Comparison of ENCODE assay signal across 13 cellular contexts in the genomic region with DNA sequence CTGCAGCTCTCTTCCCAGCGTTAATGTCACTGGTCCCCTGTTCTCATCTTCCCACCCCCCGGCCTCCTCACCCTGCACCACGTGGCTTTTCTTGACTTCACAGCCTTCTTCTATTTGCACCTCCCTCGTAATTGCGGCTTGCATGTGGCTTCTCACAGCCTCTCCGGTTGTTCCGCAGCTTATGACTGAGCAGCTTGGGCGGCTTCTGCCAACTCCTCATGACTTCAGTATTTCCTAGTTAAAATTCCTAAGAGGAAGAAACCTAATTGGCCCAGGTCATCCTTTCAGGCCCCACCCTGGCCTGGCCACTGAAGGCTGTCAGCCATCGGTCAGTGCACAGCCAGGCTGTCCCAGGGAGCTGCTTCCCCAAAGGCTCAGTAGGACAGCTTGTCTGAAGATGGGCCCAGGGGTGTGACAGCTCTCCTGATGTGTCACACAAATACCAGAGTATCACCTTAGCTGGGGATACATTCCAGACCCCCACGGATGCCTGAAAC. TPM values are rescaled to one million over a fixed set of nuclear protein-coding genes. Genes with fewer than 3 reads are reported as not detected.
DNase-seq lines count a peak whose midpoint lies in the region; ATAC-seq, FAIRE-seq and TF ChIP-seq lines count a peak whose summit lies in the region.
"Had no signal": no experiment of that assay in that cellular context is flagged by ENCODE, and none has a peak within 500 bp of the region (broad histone marks: within the 10 kb centered on the region; RNA-seq: fewer than 3 reads in every experiment).

No MANE protein-coding gene starts in this region.

- H3K27me3 Mint-ChIP-seq in nephron progenitor cell (ENCODE audit: low read depth, poor library complexity), result peaks cover 10% of the 10 kb centered on the region
- no peaks in the 10 kb centered on the region for H3K27me3 Mint-ChIP-seq in activated T-helper 17 cell treated with anti-CD3 and anti-CD28 coated beads, Interleukin-2, amount 50 U/mL, for 72 hours

- H3K79me2 ChIP-seq in PC-3 (ENCODE audit: low read length), result no peaks in the 10 kb centered on the region

- no peak for FAIRE-seq in D721Med (lab: Jason Lieb, UNC)
- FAIRE-seq: endometrium had no signal

- no peaks in the 10 kb centered on the region for H3K27me3 ChIP-seq in PC-3 (ENCODE audit: low read length)

- BruUV-seq in PC-3 (replicated peaks; lab: Mats Ljungman, UMichigan), result no TSS peak

- H2AFZ ChIP-seq in PC-3 (ENCODE audit: low read length), result peak overlapping the region; percentile 53; the same call in 1 of the 2 replicates

- H3K4me3 ChIP-seq in PC-3 (ENCODE audit: low read length) (no peak overlapping the region), foreskin fibroblast (ENCODE audit: low read depth in 1 of 2, low read length in 2 of 2) (no peak overlapping the region)

- H3K27ac Mint-ChIP-seq in nephron progenitor cell, result peak overlapping the region; percentile 83
- H3K27ac Mint-ChIP-seq in activated T-helper 17 cell treated with anti-CD3 and anti-CD28 coated beads, Interleukin-2, amount 50 U/mL, for 72 hours, result no peak overlapping the region

- DNase-seq in EL (peak; percentile 88), PC-3 (peak; percentile 90), foreskin fibroblast (peak; percentile 90 to 91), nephron progenitor cell (no peak), D721Med (ENCODE audit: insufficient read length, low spot score) (no peak), NCI-H2171 (lab: John Stamatoyannopoulos, UW) (no peak)
- DNase-seq: activated CD4-positive, alpha-beta T cell treated with anti-CD3 and anti-CD28 coated beads for 48 hours; activated naive CD4-positive, alpha-beta T cell treated with anti-CD3 and anti-CD28 coated beads, Interleukin-2, amount 50 U/mL, for 16 hours; NCI-H2227 treated with DMSO at 0.1 percent for 48 hours; retina had no signal

- no peaks in the 10 kb centered on the region for H4K20me1 ChIP-seq in PC-3 (ENCODE audit: low read length)

- no peaks in the 10 kb centered on the region for H3K9me3 ChIP-seq in PC-3 (ENCODE audit: low read length)

- peaks cover 67% of the 10 kb centered on the region for H3K4me1 Mint-ChIP-seq in nephron progenitor cell
- peaks cover 9% of the 10 kb centered on the region for H3K4me1 Mint-ChIP-seq in activated T-helper 17 cell treated with anti-CD3 and anti-CD28 coated beads, Interleukin-2, amount 50 U/mL, for 72 hours

- POLR2A ChIA-PET in PC-3 (lab: Charles Lee; ENCODE audit: unreplicated experiment), result interaction anchor here (0.5 kb wide), 1 partner anchor 9 kb away, joined by 3 read pairs; no protein-coding TSS in a partner anchor

- no peaks in the 10 kb centered on the region for H3K36me3 Mint-ChIP-seq in nephron progenitor cell (ENCODE audit: low read depth)
- no peaks in the 10 kb centered on the region for H3K36me3 Mint-ChIP-seq in activated T-helper 17 cell treated with anti-CD3 and anti-CD28 coated beads, Interleukin-2, amount 50 U/mL, for 72 hours (ENCODE audit: low read depth)

- peak overlapping the region; percentile 0; the same call in 1 of the 2 replicates for H3K9ac ChIP-seq in PC-3 (ENCODE audit: low read length)

- no peaks in the 10 kb centered on the region for H3K36me3 ChIP-seq in PC-3 (ENCODE audit: low read depth, low read length)

- intact Hi-C loops in PC-3 (cut with micrococcal nuclease), result no loop called here

- CTCF ChIA-PET in PC-3 (lab: Charles Lee), result no interaction called here

- H3K4me3 Mint-ChIP-seq in nephron progenitor cell, result peak overlapping the region; percentile 71
- no peak overlapping the region for H3K4me3 Mint-ChIP-seq in activated T-helper 17 cell treated with anti-CD3 and anti-CD28 coated beads, Interleukin-2, amount 50 U/mL, for 72 hours

- H3K9me2 ChIP-seq in PC-3 (replicated peaks; ENCODE audit: low read length), result no peaks in the 10 kb centered on the region

- peak overlapping the region; percentile 60 for H3K4me2 ChIP-seq in PC-3 (ENCODE audit: low read length)

- peak overlapping the region; percentile 75 for H3K27ac ChIP-seq in PC-3 (ENCODE audit: low read length)

- no peaks in the 10 kb centered on the region for H3K9me3 Mint-ChIP-seq in nephron progenitor cell
- H3K9me3 Mint-ChIP-seq in activated T-helper 17 cell treated with anti-CD3 and anti-CD28 coated beads, Interleukin-2, amount 50 U/mL, for 72 hours, result no peaks in the 10 kb centered on the region

- H3F3A ChIP-seq in PC-3 (ENCODE audit: low read length, unreplicated experiment), result peaks cover 10% of the 10 kb centered on the region

- peaks cover 46% of the 10 kb centered on the region for H3K4me1 ChIP-seq in PC-3 (ENCODE audit: insufficient read depth, low read length)

- TF ChIP-seq CTCF in PC-3 (conservative IDR thresholded peaks at IDR 0.05; ENCODE audit: low read depth, low read length), result no peak
- no peak for TF ChIP-seq CTCF in foreskin fibroblast (IDR thresholded peaks at IDR 0.05; ENCODE audit: low read depth, low read length)
- TF ChIP-seq CTCF in nephron progenitor cell (IDR thresholded peaks at IDR 0.05), result no peak
- no peak for TF ChIP-seq CTCF in D721Med (IDR thresholded peaks at IDR 0.05; ENCODE audit: insufficient read depth, missing control alignments)

- ATAC-seq in PC-3 (peak; percentile 78), GM21723 (IDR thresholded peaks at IDR 0.05; ENCODE audit: unreplicated experiment) (no peak)
- no peak for ATAC-seq in activated T-helper 17 cell treated with anti-CD3 and anti-CD28 coated beads, Interleukin-2, amount 50 U/mL, for 72 hours (replicated peaks)

RNA-seq across cellular contexts. Expression of gene RERE, which starts 8.6 kb away (rescaled TPM):
- 24.2 and 45.2 TPM in 2 replicates for total RNA-seq in PC-3 (2014; rRNA removed)
- total RNA-seq in activated T-helper 17 cell treated with anti-CD3 and anti-CD28 coated beads, Interleukin-2, amount 50 U/mL, for 72 hours, result 10 to 100 TPM; 48.0 to 50.5 TPM

RNA-seq across cellular contexts. Expression of gene ENO1, which starts 52.5 kb away (rescaled TPM):
- 3,669 and 3,712 TPM in 2 replicates for total RNA-seq in PC-3 (2014; rRNA removed)
- 1,000 to 10,000 TPM; 3,460 to 3,623 TPM for total RNA-seq in activated T-helper 17 cell treated with anti-CD3 and anti-CD28 coated beads, Interleukin-2, amount 50 U/mL, for 72 hours

Comparison
In these comparisons a context has a peak if more than half of its experiments do, and no peak if none do; other contexts are left out.
1. DNase-seq: peak in EL (single experiment), PC-3 (single experiment) and foreskin fibroblast (2 of 2); none in nephron progenitor cell (single experiment), D721Med (single experiment) and NCI-H2171 (single experiment).